Comparison of ENCODE assay signal across 8 cellular contexts in the genomic region with DNA sequence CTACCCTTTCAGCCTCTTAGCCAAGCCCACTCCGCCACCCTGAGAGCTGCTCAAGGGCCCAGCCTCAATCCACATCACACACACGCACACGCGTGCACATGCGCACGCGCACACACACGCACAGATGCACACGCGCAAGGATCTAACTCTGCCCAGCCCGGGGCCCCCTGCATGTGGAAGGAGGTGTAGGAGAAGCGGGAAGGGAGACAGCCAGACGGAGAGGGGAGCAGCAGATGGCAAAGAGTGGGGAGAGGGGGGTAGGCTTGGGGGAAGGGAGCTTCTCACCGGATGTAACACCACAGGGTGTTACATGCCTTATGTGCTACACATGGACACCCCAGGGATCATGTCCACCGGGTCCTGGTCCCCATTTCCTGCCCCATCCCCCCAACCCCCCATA. TPM values are rescaled to one million over a fixed set of nuclear protein-coding genes. Genes with fewer than 3 reads are reported as not detected.
DNase-seq lines count a peak whose midpoint lies in the region; ATAC-seq and TF ChIP-seq lines count a peak whose summit lies in the region.

No MANE protein-coding gene starts in this region.

- H3K9me3 Mint-ChIP-seq in CD8-positive, alpha-beta T cell = no peaks in the 10 kb centered on the region

- CTCF ChIA-PET in CD8-positive, alpha-beta T cell (lab: Charles Lee) = no interaction called here
- CTCF ChIA-PET in HEK293T (lab: Yijun Ruan, JAX) = interaction anchor here (0.7 kb wide), 1 partner anchor 10 kb away, joined by 4 read pairs; no protein-coding TSS in a partner anchor

- WGBS in ectodermal cell, 2 experiments = 89 to 90% methylated on average over 15 of the region's 15 CpGs

- no peak overlapping the region for H2AFZ ChIP-seq in neuron (ENCODE audit: low read depth, low read length)

- POLR2A ChIA-PET in CD8-positive, alpha-beta T cell (lab: Charles Lee) = interaction anchor here (2.2 kb wide), 1 partner anchor 10 kb away, joined by 5 read pairs; no protein-coding TSS in a partner anchor
- POLR2A ChIA-PET in HEK293T (lab: Yijun Ruan, JAX) = no interaction called here

- H3K4me1 Mint-ChIP-seq in CD8-positive, alpha-beta T cell (ENCODE audit: low read depth) = peaks cover 29% of the 10 kb centered on the region

- intact Hi-C loops in CD8-positive, alpha-beta T cell (cut with DNase I, micrococcal nuclease) = loop anchor here (2.0 to 10.0 kb wide), 4 partner anchors 14 to 280 kb away; a partner anchor contains a TSS

- H3K4me3 Mint-ChIP-seq in CD8-positive, alpha-beta T cell = peak overlapping the region; percentile 87

- H3K4me1 ChIP-seq in CD8-positive, alpha-beta T cell (ENCODE audit: insufficient read depth, low read length) = peaks cover 20% of the 10 kb centered on the region
- peaks cover 48% of the 10 kb centered on the region for H3K4me1 ChIP-seq in ectodermal cell (ENCODE audit: control insufficient read depth, insufficient read depth, low read length)
- H3K4me1 ChIP-seq in neuron (ENCODE audit: insufficient read depth, low read length) = peaks cover 38% of the 10 kb centered on the region

- ATAC-seq in CD8-positive, alpha-beta T cell = no peak
- no peak for ATAC-seq in HG02588 (IDR thresholded peaks at IDR 0.05; ENCODE audit: unreplicated experiment)
- ATAC-seq in HG03175 (IDR thresholded peaks at IDR 0.05; ENCODE audit: unreplicated experiment) = no peak

- no peak for TF ChIP-seq CTCF in CD8-positive, alpha-beta T cell (IDR thresholded peaks at IDR 0.05)

- H3K27ac ChIP-seq in CD8-positive, alpha-beta T cell (ENCODE audit: low read depth, low read length) = peak overlapping the region; percentile 90
- H3K27ac ChIP-seq in ectodermal cell (ENCODE audit: insufficient read depth, low read depth, low read length, poor library complexity, severe bottlenecking) = peak overlapping the region; percentile 20

- H3K27me3 ChIP-seq in CD8-positive, alpha-beta T cell (ENCODE audit: insufficient read depth, low read length) = no peaks in the 10 kb centered on the region
- H3K27me3 ChIP-seq in ectodermal cell (ENCODE audit: control insufficient read depth, insufficient read depth, low read length, poor library complexity, severe bottlenecking) (no peaks in the 10 kb centered on the region), neuron (ENCODE audit: insufficient read depth, low read length) (no peaks in the 10 kb centered on the region)

- no peaks in the 10 kb centered on the region for H3K27me3 Mint-ChIP-seq in CD8-positive, alpha-beta T cell (ENCODE audit: low read depth)

- no peaks in the 10 kb centered on the region for H3K36me3 Mint-ChIP-seq in CD8-positive, alpha-beta T cell

- no peaks in the 10 kb centered on the region for H3K36me3 ChIP-seq in CD8-positive, alpha-beta T cell (ENCODE audit: insufficient read depth, low read length)
- H3K36me3 ChIP-seq in ectodermal cell (ENCODE audit: control insufficient read depth, insufficient read depth, low read length) (peaks cover 28% of the 10 kb centered on the region), neuron (ENCODE audit: insufficient read depth, low read length) (peaks cover 28% of the 10 kb centered on the region)

- peak overlapping the region; percentile 73 for H3K4me3 ChIP-seq in CD8-positive, alpha-beta T cell (ENCODE audit: low read depth, low read length)
- H3K4me3 ChIP-seq in ectodermal cell (ENCODE audit: insufficient read depth, low read depth, low read length) (peak overlapping the region; percentile 38), neuron (ENCODE audit: low read length) (peak overlapping the region; percentile 33)

- H3K27ac Mint-ChIP-seq in CD8-positive, alpha-beta T cell = peak overlapping the region; percentile 91

- DNase-seq in CD8-positive, alpha-beta T cell = no peak
- DNase-seq in NCI-H2171 treated with DMSO at 0.1 percent for 48 hours (lab: John Stamatoyannopoulos, UW) = peak; percentile 97
- DNase-seq in HEK293T (ENCODE audit: extremely low spot score) = no peak
- no peak for DNase-seq in NCI-H1105 (lab: John Stamatoyannopoulos, UW)

- no peaks in the 10 kb centered on the region for H3K9me3 ChIP-seq in CD8-positive, alpha-beta T cell (ENCODE audit: low read length)
- H3K9me3 ChIP-seq in ectodermal cell (ENCODE audit: control insufficient read depth, low read length) (no peaks in the 10 kb centered on the region), neuron (ENCODE audit: low read length) (no peaks in the 10 kb centered on the region)

TF ChIP-seq in HEK293T, 16 proteins besides CTCF, POLR2A, EP300 and RAD21:
- TF ChIP-seq ELF4 (IDR thresholded peaks at IDR 0.05) = no peak
- TF ChIP-seq, protein P1, sequence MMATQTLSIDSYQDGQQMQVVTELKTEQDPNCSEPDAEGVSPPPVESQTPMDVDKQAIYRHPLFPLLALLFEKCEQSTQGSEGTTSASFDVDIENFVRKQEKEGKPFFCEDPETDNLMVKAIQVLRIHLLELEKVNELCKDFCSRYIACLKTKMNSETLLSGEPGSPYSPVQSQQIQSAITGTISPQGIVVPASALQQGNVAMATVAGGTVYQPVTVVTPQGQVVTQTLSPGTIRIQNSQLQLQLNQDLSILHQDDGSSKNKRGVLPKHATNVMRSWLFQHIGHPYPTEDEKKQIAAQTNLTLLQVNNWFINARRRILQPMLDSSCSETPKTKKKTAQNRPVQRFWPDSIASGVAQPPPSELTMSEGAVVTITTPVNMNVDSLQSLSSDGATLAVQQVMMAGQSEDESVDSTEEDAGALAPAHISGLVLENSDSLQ (IDR thresholded peaks at IDR 0.05) = no peak
- no peak for TF ChIP-seq FOXK2 (IDR thresholded peaks at IDR 0.05)
- TF ChIP-seq NFRKB (IDR thresholded peaks at IDR 0.05) = no peak
- no peak for TF ChIP-seq SP1 (IDR thresholded peaks at IDR 0.05)
- TF ChIP-seq TARDBP (IDR thresholded peaks at IDR 0.05) = no peak
- no peak for TF ChIP-seq BHLHE40 (IDR thresholded peaks at IDR 0.05; ENCODE audit: borderline replicate concordance)
- TF ChIP-seq FOXA1 (IDR thresholded peaks at IDR 0.05) = no peak
- TF ChIP-seq ARNT (IDR thresholded peaks at IDR 0.05) = no peak
- TF ChIP-seq L3MBTL2 (conservative IDR thresholded peaks at IDR 0.05) = no peak
- TF ChIP-seq ZNF384 (IDR thresholded peaks at IDR 0.05) = no peak
- TF ChIP-seq FOXM1 (IDR thresholded peaks at IDR 0.05; ENCODE audit: borderline replicate concordance) = no peak
TF ChIP-seq in HEK293T: peak in this region for 0.

RNA-seq across cellular contexts. Expression of a gene that starts 15.3 kb away (rescaled TPM):
- 1 to 10 TPM; 5.8 to 8.1 TPM for total RNA-seq in CD8-positive, alpha-beta T cell
- 93.7 TPM for polyA plus RNA-seq in ectodermal cell (2013, experiment 1 of 4)
- 92.1 TPM for polyA plus RNA-seq in ectodermal cell (2013, experiment 2 of 4)
- polyA plus RNA-seq in ectodermal cell (2013, experiment 3 of 4) = 73.8 TPM
- polyA plus RNA-seq in ectodermal cell (2013, experiment 4 of 4) = 80.9 TPM

RNA-seq across cellular contexts. Expression of a gene that starts 15.4 kb away (rescaled TPM):
- 100 to 1,000 TPM; 264 to 275 TPM for total RNA-seq in CD8-positive, alpha-beta T cell
- polyA plus RNA-seq in ectodermal cell (2013, experiment 1 of 4) = 386 TPM
- polyA plus RNA-seq in ectodermal cell (2013, experiment 2 of 4) = 387 TPM
- 301 TPM for polyA plus RNA-seq in ectodermal cell (2013, experiment 3 of 4)
- polyA plus RNA-seq in ectodermal cell (2013, experiment 4 of 4) = 371 TPM

RNA-seq across cellular contexts. Expression of a gene that starts 25.2 kb away (rescaled TPM):
- under 1 TPM; 0.56 to 0.71 TPM for total RNA-seq in CD8-positive, alpha-beta T cell
- polyA plus RNA-seq in ectodermal cell (2013, experiment 1 of 4) = 12.2 TPM
- 9.3 TPM for polyA plus RNA-seq in ectodermal cell (2013, experiment 2 of 4)
- polyA plus RNA-seq in ectodermal cell (2013, experiment 3 of 4) = 13.7 TPM
- polyA plus RNA-seq in ectodermal cell (2013, experiment 4 of 4) = 15.0 TPM

RNA-seq across cellular contexts. Expression of a gene that starts 30.0 kb away (rescaled TPM):
- 10 to 100 TPM; 46.9 to 49.3 TPM for total RNA-seq in CD8-positive, alpha-beta T cell
- 86.8 TPM for polyA plus RNA-seq in ectodermal cell (2013, experiment 1 of 4)
- 86.8 TPM for polyA plus RNA-seq in ectodermal cell (2013, experiment 2 of 4)
- 62.2 TPM for polyA plus RNA-seq in ectodermal cell (2013, experiment 3 of 4)
- polyA plus RNA-seq in ectodermal cell (2013, experiment 4 of 4) = 74.7 TPM

RNA-seq across cellular contexts. Expression of a gene that starts 34.9 kb away (rescaled TPM):
- total RNA-seq in CD8-positive, alpha-beta T cell = 1 to 10 TPM; 2.8 to 3.1 TPM
- 89.7 TPM for polyA plus RNA-seq in ectodermal cell (2013, experiment 1 of 4)
- polyA plus RNA-seq in ectodermal cell (2013, experiment 2 of 4) = 99.3 TPM
- 72.2 TPM for polyA plus RNA-seq in ectodermal cell (2013, experiment 3 of 4)
- polyA plus RNA-seq in ectodermal cell (2013, experiment 4 of 4) = 85.3 TPM
